Comparison of ENCODE assay signal across 1 cellular context in the genomic region with DNA sequence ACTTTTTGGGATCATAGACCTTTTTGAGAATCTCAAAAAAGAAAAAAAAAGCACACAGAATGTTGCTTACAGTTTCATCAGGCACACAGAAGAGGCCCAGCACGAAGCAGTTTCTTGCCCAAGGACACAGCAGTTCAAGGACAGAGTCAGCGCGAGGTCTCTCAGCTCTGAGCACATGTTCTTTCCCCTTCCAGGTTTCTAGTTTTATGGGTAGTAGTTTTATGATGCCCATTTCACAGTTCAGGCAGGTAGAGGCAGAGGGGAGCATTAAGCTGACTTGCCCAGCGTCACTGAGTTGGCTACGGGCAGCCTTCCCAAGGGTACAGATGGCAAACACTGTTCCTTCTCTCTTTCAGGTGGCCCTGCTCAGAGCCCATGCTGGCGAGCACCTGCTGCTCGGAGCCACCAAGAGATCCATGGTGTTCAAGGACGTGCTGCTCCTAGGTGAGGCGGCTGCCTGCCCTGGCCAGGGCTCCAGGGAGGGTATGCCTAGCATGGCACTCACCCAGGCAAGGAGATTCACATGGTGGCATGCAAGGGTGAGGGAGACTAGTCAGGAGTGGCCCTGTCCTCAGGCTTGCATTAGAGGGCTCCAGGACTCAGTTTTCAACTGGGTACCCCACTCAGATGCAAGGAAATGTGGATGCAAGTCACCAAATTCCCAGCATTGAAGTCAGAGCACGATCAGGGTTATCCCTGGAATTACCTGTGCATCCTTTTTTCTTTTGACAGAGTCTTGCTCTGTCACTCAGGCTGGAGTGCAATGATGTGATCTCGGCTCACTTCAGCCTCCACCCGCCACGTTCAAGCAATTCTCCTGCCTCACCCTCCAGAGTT.
TF ChIP-seq lines count a peak whose summit lies in the region.

No MANE protein-coding gene starts in this region.

TF ChIP-seq in HepG2, 621 proteins besides CTCF, POLR2A, EP300 and RAD21 (continued from another document and continues in another):
- peak; percentile 47; the same call in 1 of the 2 replicates for TF ChIP-seq ZNF318 (CRISPR knock-in tag; IDR thresholded peaks at IDR 0.05)
- no peak for TF ChIP-seq ZNF792 (CRISPR knock-in tag; IDR thresholded peaks at IDR 0.05)
- no peak for TF ChIP-seq NCOA1 (CRISPR knock-in tag; IDR thresholded peaks at IDR 0.05)
- 0 out of 2 replicates have a peak, but pooled peaks have one; percentile 1 for TF ChIP-seq TOE1 (CRISPR knock-in tag; IDR thresholded peaks at IDR 0.05)
- TF ChIP-seq, protein P1, sequence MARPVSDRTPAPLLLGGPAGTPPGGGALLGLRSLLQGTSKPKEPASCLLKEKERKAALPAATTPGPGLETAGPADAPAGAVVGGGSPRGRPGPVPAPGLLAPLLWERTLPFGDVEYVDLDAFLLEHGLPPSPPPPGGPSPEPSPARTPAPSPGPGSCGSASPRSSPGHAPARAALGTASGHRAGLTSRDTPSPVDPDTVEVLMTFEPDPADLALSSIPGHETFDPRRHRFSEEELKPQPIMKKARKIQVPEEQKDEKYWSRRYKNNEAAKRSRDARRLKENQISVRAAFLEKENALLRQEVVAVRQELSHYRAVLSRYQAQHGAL (CRISPR knock-in tag; IDR thresholded peaks at IDR 0.05; ENCODE audit: not compliant biosample characterization) = no peak
- 0 out of 2 replicates have a peak, but pooled peaks have one; percentile 12 for TF ChIP-seq PHF8 (CRISPR knock-in tag; IDR thresholded peaks at IDR 0.05)
- TF ChIP-seq RFX3 (CRISPR knock-in tag; IDR thresholded peaks at IDR 0.05) = no peak
- peak; percentile 60 for TF ChIP-seq MEF2D (CRISPR knock-in tag; IDR thresholded peaks at IDR 0.05)
- TF ChIP-seq, protein P2, sequence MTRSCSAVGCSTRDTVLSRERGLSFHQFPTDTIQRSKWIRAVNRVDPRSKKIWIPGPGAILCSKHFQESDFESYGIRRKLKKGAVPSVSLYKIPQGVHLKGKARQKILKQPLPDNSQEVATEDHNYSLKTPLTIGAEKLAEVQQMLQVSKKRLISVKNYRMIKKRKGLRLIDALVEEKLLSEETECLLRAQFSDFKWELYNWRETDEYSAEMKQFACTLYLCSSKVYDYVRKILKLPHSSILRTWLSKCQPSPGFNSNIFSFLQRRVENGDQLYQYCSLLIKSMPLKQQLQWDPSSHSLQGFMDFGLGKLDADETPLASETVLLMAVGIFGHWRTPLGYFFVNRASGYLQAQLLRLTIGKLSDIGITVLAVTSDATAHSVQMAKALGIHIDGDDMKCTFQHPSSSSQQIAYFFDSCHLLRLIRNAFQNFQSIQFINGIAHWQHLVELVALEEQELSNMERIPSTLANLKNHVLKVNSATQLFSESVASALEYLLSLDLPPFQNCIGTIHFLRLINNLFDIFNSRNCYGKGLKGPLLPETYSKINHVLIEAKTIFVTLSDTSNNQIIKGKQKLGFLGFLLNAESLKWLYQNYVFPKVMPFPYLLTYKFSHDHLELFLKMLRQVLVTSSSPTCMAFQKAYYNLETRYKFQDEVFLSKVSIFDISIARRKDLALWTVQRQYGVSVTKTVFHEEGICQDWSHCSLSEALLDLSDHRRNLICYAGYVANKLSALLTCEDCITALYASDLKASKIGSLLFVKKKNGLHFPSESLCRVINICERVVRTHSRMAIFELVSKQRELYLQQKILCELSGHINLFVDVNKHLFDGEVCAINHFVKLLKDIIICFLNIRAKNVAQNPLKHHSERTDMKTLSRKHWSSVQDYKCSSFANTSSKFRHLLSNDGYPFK (CRISPR knock-in tag; IDR thresholded peaks at IDR 0.05; ENCODE audit: borderline replicate concordance) = peak; percentile 39; the same call in 1 of the 2 replicates
- TF ChIP-seq ZNF224 (CRISPR knock-in tag; IDR thresholded peaks at IDR 0.05) = no peak; the same call in 1 of the 2 replicates
- TF ChIP-seq, protein P3, sequence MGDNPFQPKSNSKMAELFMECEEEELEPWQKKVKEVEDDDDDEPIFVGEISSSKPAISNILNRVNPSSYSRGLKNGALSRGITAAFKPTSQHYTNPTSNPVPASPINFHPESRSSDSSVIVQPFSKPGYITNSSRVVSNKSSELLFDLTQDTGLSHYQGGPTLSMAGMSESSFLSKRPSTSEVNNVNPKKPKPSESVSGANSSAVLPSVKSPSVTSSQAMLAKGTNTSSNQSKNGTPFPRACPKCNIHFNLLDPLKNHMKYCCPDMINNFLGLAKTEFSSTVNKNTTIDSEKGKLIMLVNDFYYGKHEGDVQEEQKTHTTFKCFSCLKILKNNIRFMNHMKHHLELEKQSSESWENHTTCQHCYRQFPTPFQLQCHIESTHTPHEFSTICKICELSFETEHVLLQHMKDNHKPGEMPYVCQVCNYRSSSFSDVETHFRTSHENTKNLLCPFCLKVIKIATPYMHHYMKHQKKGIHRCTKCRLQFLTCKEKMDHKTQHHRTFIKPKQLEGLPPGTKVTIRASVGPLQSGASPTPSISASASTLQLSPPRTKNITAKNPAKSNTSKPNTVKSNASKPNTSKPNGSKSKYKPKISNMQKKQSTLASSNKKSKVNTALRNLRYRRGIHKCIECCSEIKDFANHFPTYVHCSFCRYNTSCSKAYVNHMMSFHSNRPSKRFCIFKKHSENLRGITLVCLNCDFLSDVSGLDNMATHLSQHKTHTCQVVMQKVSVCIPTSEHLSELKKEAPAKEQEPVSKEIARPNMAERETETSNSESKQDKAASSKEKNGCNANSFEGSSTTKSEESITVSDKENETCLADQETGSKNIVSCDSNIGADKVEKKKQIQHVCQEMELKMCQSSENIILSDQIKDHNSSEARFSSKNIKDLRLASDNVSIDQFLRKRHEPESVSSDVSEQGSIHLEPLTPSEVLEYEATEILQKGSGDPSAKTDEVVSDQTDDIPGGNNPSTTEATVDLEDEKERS (CRISPR knock-in tag; IDR thresholded peaks at IDR 0.05) = 0 out of 2 replicates have a peak, but pooled peaks have one; percentile 48
- no peak for TF ChIP-seq SRSF9 (IDR thresholded peaks at IDR 0.05; ENCODE audit: borderline replicate concordance, insufficient read depth, low read depth, low read length, poor library complexity, severe bottlenecking)
- no peak for TF ChIP-seq PITX1 (CRISPR knock-in tag; IDR thresholded peaks at IDR 0.05)
- no peak for TF ChIP-seq ZBTB38 (CRISPR knock-in tag; IDR thresholded peaks at IDR 0.05)
- TF ChIP-seq, protein P4, sequence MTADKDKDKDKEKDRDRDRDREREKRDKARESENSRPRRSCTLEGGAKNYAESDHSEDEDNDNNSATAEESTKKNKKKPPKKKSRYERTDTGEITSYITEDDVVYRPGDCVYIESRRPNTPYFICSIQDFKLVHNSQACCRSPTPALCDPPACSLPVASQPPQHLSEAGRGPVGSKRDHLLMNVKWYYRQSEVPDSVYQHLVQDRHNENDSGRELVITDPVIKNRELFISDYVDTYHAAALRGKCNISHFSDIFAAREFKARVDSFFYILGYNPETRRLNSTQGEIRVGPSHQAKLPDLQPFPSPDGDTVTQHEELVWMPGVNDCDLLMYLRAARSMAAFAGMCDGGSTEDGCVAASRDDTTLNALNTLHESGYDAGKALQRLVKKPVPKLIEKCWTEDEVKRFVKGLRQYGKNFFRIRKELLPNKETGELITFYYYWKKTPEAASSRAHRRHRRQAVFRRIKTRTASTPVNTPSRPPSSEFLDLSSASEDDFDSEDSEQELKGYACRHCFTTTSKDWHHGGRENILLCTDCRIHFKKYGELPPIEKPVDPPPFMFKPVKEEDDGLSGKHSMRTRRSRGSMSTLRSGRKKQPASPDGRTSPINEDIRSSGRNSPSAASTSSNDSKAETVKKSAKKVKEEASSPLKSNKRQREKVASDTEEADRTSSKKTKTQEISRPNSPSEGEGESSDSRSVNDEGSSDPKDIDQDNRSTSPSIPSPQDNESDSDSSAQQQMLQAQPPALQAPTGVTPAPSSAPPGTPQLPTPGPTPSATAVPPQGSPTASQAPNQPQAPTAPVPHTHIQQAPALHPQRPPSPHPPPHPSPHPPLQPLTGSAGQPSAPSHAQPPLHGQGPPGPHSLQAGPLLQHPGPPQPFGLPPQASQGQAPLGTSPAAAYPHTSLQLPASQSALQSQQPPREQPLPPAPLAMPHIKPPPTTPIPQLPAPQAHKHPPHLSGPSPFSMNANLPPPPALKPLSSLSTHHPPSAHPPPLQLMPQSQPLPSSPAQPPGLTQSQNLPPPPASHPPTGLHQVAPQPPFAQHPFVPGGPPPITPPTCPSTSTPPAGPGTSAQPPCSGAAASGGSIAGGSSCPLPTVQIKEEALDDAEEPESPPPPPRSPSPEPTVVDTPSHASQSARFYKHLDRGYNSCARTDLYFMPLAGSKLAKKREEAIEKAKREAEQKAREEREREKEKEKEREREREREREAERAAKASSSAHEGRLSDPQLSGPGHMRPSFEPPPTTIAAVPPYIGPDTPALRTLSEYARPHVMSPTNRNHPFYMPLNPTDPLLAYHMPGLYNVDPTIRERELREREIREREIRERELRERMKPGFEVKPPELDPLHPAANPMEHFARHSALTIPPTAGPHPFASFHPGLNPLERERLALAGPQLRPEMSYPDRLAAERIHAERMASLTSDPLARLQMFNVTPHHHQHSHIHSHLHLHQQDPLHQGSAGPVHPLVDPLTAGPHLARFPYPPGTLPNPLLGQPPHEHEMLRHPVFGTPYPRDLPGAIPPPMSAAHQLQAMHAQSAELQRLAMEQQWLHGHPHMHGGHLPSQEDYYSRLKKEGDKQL (CRISPR knock-in tag; IDR thresholded peaks at IDR 0.05; ENCODE audit: low read depth) = no peak
- TF ChIP-seq MAF1 (CRISPR knock-in tag; IDR thresholded peaks at IDR 0.05; ENCODE audit: borderline replicate concordance) = peak; percentile 49; the same call in 1 of the 2 replicates
- TF ChIP-seq EED (CRISPR knock-in tag; IDR thresholded peaks at IDR 0.05) = peak; percentile 95
- peak; percentile 81 for TF ChIP-seq SALL1 (CRISPR knock-in tag; IDR thresholded peaks at IDR 0.05)
- TF ChIP-seq CHCHD3 (CRISPR knock-in tag; IDR thresholded peaks at IDR 0.05) = no peak
- peak; percentile 91; the same call in 1 of the 2 replicates for TF ChIP-seq DZIP1 (CRISPR knock-in tag; IDR thresholded peaks at IDR 0.05)
- peak; percentile 93 for TF ChIP-seq SMAD3 (CRISPR knock-in tag; IDR thresholded peaks at IDR 0.05)
- TF ChIP-seq TFDP2 (CRISPR knock-in tag; IDR thresholded peaks at IDR 0.05) = peak; percentile 72
